9 cellular contexts compared by ENCODE assay signal in genomic region chrX:100410083-100410590, GRCh38. TPM values are rescaled to one million over a fixed set of nuclear protein-coding genes. Genes with fewer than 3 reads are reported as not detected.
A peak's percentile ranks its signal among the peaks of the same experiment; 100 is the strongest.
DNase-seq lines count a peak whose midpoint lies in the region; ATAC-seq and TF ChIP-seq lines count a peak whose summit lies in the region.
"Had no signal": no experiment of that assay in that cellular context is flagged by ENCODE, and none has a peak within 500 bp of the region (broad histone marks: within the 10 kb centered on the region; RNA-seq: fewer than 3 reads in every experiment).

Gene PCDH19, minus strand, starts transcription at chrX:100410273. Its CDS starts 1,676 bp downstream, at chrX:100408597.

- H3K4me3 ChIP-seq in RWPE2 (ENCODE audit: severe bottlenecking) (peak within 1 kb of the TSS; percentile 15), left lung (peak within 1 kb of the TSS; percentile 13 to 23), OCI-LY7 (ENCODE audit: low read depth, low read length, poor library complexity, severe bottlenecking) (no peak within 1 kb of the TSS)

- H2AFZ ChIP-seq in OCI-LY7 (ENCODE audit: low read length): no peak within 1 kb of the TSS

- ATAC-seq in activated CD8-positive, alpha-beta memory T cell treated with anti-CD3 and anti-CD28 coated beads, Interleukin-2, amount 10 ng/mL, durations not matched to agents 7 days and 5 days: no peak
- peak; percentile 87 for ATAC-seq in RWPE2 (ENCODE audit: low read depth)
- ATAC-seq in left lung: peak; percentile 85
- no peak for ATAC-seq in HG03135 (IDR thresholded peaks at IDR 0.05; ENCODE audit: unreplicated experiment)

- peaks cover 80% of the 10 kb centered on the region for H3K27me3 Mint-ChIP-seq in activated CD8-positive, alpha-beta memory T cell treated with anti-CD3 and anti-CD28 coated beads, Interleukin-2, amount 10 ng/mL, durations not matched to agents 7 days and 5 days

- POLR2A ChIA-PET in OCI-LY7 (lab: Charles Lee): no interaction called here

- H3K4me3 Mint-ChIP-seq in activated CD8-positive, alpha-beta memory T cell treated with anti-CD3 and anti-CD28 coated beads, Interleukin-2, amount 10 ng/mL, durations not matched to agents 7 days and 5 days: no peak within 1 kb of the TSS

- H3K27me3 ChIP-seq in RWPE2 (ENCODE audit: insufficient read depth, poor library complexity, severe bottlenecking): peaks cover 41% of the 10 kb centered on the region
- peaks cover 62 to 83% of the 10 kb centered on the region in 2 donors for H3K27me3 ChIP-seq in left lung

- DNase-seq in activated CD8-positive, alpha-beta memory T cell treated with anti-CD3 and anti-CD28 coated beads, Interleukin-2, amount 10 ng/mL, durations not matched to agents 7 days and 5 days: no peak
- DNase-seq in activated CD8-positive, alpha-beta memory T cell treated with anti-CD3 and anti-CD28 coated beads for 24 hours: no peak
- DNase-seq in RWPE2 (ENCODE audit: low spot score) (no peak), dermis blood vessel endothelial cell (peak; percentile 75), left lung (peak; percentile 52 to 71), OCI-LY7 (ENCODE audit: low spot score) (no peak)
- peak; percentile 16 for DNase-seq in stimulated activated CD4-positive, alpha-beta T cell treated with anti-CD3 and anti-CD28 coated beads, Interleukin-2, amount 100 ng/mL, for 4 hours (ENCODE audit: low read depth)
- DNase-seq: DND-41 had no signal

- CTCF ChIA-PET in activated CD8-positive, alpha-beta memory T cell treated with anti-CD3 and anti-CD28 coated beads, Interleukin-2, amount 10 ng/mL, durations not matched to agents 7 days and 5 days (lab: Charles Lee): no interaction called here
- CTCF ChIA-PET in OCI-LY7 (lab: Charles Lee; ENCODE audit: unreplicated experiment): no interaction called here

- TF ChIP-seq CTCF in RWPE2 (IDR thresholded peaks at IDR 0.05; ENCODE audit: poor library complexity, severe bottlenecking) (no peak), left lung (IDR thresholded peaks at IDR 0.05) (no peak), OCI-LY7 (conservative IDR thresholded peaks at IDR 0.05; ENCODE audit: low read length) (no peak)

- intact Hi-C loops in left lung (cut with DNase I) (no loop called here), OCI-LY7 (cut with micrococcal nuclease; ENCODE audit: unreplicated experiment) (no loop called here)

- H3K4me2 ChIP-seq in OCI-LY7 (ENCODE audit: low read length): no peak within 1 kb of the TSS

- no peaks in the 10 kb centered on the region for H3K9me3 Mint-ChIP-seq in activated CD8-positive, alpha-beta memory T cell treated with anti-CD3 and anti-CD28 coated beads, Interleukin-2, amount 10 ng/mL, durations not matched to agents 7 days and 5 days (ENCODE audit: low read depth)

- peaks cover 2% of the 10 kb centered on the region for H3K4me1 Mint-ChIP-seq in activated CD8-positive, alpha-beta memory T cell treated with anti-CD3 and anti-CD28 coated beads, Interleukin-2, amount 10 ng/mL, durations not matched to agents 7 days and 5 days

- no peaks in the 10 kb centered on the region for H3K9me2 ChIP-seq in OCI-LY7 (ENCODE audit: insufficient read depth, low read length)

- H3K27ac Mint-ChIP-seq in activated CD8-positive, alpha-beta memory T cell treated with anti-CD3 and anti-CD28 coated beads, Interleukin-2, amount 10 ng/mL, durations not matched to agents 7 days and 5 days: peak within 1 kb of the TSS; percentile 48

- no peaks in the 10 kb centered on the region for H3K9me3 ChIP-seq in RWPE2 (ENCODE audit: severe bottlenecking)
- H3K9me3 ChIP-seq in left lung: no peaks in the 10 kb centered on the region
- H3K9me3 ChIP-seq in OCI-LY7 (ENCODE audit: low read length): no peaks in the 10 kb centered on the region

- H3K79me2 ChIP-seq in OCI-LY7 (ENCODE audit: insufficient read depth, low read depth, low read length): no peaks in the 10 kb centered on the region

- H3K4me1 ChIP-seq in RWPE2 (ENCODE audit: insufficient read depth, poor library complexity, severe bottlenecking): no peaks in the 10 kb centered on the region
- H3K4me1 ChIP-seq in left lung: peaks cover 0 to 7% of the 10 kb centered on the region in 2 donors
- H3K4me1 ChIP-seq in OCI-LY7 (ENCODE audit: insufficient read depth, low read length, poor library complexity, severe bottlenecking): no peaks in the 10 kb centered on the region

- H3K27ac ChIP-seq in RWPE2 (ENCODE audit: poor library complexity, severe bottlenecking) (no peak within 1 kb of the TSS), left lung (no peak within 1 kb of the TSS), OCI-LY7 (ENCODE audit: low read depth, low read length, poor library complexity, severe bottlenecking) (no peak within 1 kb of the TSS)

- H3K36me3 ChIP-seq in RWPE2 (ENCODE audit: low read depth): no peaks in the 10 kb centered on the region
- H3K36me3 ChIP-seq in left lung: no peaks in the 10 kb centered on the region
- no peaks in the 10 kb centered on the region for H3K36me3 ChIP-seq in OCI-LY7 (ENCODE audit: insufficient read depth, low read length)

- H4K20me1 ChIP-seq in OCI-LY7 (ENCODE audit: insufficient read depth, low read length): no peaks in the 10 kb centered on the region

- H3K36me3 Mint-ChIP-seq in activated CD8-positive, alpha-beta memory T cell treated with anti-CD3 and anti-CD28 coated beads, Interleukin-2, amount 10 ng/mL, durations not matched to agents 7 days and 5 days: peaks cover 2% of the 10 kb centered on the region

- BruUV-seq in OCI-LY7 (replicated peaks; lab: Mats Ljungman, UMichigan): no TSS peak

RNA-seq across cellular contexts. Expression of gene PCDH19, which starts in this region (rescaled TPM):
- not detected for total RNA-seq in activated CD8-positive, alpha-beta memory T cell treated with anti-CD3 and anti-CD28 coated beads, Interleukin-2, amount 10 ng/mL, durations not matched to agents 7 days and 5 days
- 0.60 and 0.68 TPM in 2 replicates for total RNA-seq in dermis blood vessel endothelial cell
- total RNA-seq in left lung: under 1 TPM; 0.24 to 0.52 TPM
- not detected in 2 replicates for total RNA-seq in OCI-LY7 (2014; rRNA removed; shearing (Covaris generic))
- total RNA-seq in OCI-LY7 (2022): not detected in 2 replicates

Comparison
In these comparisons a context has a peak if more than half of its experiments do, and no peak if none do; other contexts are left out.
1. Peak in DNase-seq in dermis blood vessel endothelial cell; RNA of the gene not detected or under 1 TPM.
2. Peak in DNase-seq, ATAC-seq and H3K4me3 ChIP-seq in left lung; RNA of the gene not detected or under 1 TPM.